In genomic region chr5:56152437-56152836, GRCh38 we compare ENCODE assay signal across 1 cellular context.
TF ChIP-seq lines count a peak whose summit lies in the region.

No MANE protein-coding gene starts in this region.

TF ChIP-seq in K562, 482 proteins besides CTCF, POLR2A, EP300 and RAD21 (continued from another document):
- TF ChIP-seq HMGXB4 (CRISPR knock-in tag; IDR thresholded peaks at IDR 0.05), result no peak
